ENCODE assay signal across 1 cellular context in the genomic region with DNA sequence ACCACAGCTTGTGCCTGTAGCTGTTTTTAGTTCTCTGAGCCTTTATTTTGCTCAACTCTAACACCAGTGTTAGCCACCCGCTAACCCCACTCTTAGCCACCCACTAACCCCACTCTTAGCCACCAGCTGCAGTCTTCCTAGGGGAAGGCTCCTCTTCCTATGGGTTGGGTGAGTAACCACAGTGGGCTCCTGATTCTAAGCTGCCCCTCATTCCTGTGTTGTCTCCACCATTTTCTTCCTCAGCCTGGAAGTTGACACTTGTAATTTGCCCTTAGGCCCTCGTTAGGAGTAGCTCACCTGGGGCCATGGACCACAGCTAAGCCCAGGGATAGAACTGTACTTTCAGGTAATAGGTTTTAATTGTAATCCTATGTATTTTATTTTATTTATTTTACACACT.
TF ChIP-seq lines count a peak whose summit lies in the region.

No MANE protein-coding gene starts in this region.

TF ChIP-seq in GM23338, 12 proteins besides CTCF, POLR2A, EP300 and RAD21 (continued from another document):
- TF ChIP-seq POLR2AphosphoS5 (IDR thresholded peaks at IDR 0.05; ENCODE audit: low read depth) (no peak), CREB1 (CRISPR knock-in tag; IDR thresholded peaks at IDR 0.05; ENCODE audit: low read depth) (no peak), JUNB (IDR thresholded peaks at IDR 0.05; ENCODE audit: unreplicated experiment) (no peak), STAT1 (IDR thresholded peaks at IDR 0.05; ENCODE audit: unreplicated experiment) (no peak), ZNF114 (CRISPR knock-in tag; IDR thresholded peaks at IDR 0.05) (no peak), ETS1 (IDR thresholded peaks at IDR 0.05) (no peak), NANOG (IDR thresholded peaks at IDR 0.05; ENCODE audit: borderline replicate concordance) (no peak), EZH2phosphoT487 (IDR thresholded peaks at IDR 0.05; ENCODE audit: unreplicated experiment) (no peak)
- TF ChIP-seq, protein P1, sequence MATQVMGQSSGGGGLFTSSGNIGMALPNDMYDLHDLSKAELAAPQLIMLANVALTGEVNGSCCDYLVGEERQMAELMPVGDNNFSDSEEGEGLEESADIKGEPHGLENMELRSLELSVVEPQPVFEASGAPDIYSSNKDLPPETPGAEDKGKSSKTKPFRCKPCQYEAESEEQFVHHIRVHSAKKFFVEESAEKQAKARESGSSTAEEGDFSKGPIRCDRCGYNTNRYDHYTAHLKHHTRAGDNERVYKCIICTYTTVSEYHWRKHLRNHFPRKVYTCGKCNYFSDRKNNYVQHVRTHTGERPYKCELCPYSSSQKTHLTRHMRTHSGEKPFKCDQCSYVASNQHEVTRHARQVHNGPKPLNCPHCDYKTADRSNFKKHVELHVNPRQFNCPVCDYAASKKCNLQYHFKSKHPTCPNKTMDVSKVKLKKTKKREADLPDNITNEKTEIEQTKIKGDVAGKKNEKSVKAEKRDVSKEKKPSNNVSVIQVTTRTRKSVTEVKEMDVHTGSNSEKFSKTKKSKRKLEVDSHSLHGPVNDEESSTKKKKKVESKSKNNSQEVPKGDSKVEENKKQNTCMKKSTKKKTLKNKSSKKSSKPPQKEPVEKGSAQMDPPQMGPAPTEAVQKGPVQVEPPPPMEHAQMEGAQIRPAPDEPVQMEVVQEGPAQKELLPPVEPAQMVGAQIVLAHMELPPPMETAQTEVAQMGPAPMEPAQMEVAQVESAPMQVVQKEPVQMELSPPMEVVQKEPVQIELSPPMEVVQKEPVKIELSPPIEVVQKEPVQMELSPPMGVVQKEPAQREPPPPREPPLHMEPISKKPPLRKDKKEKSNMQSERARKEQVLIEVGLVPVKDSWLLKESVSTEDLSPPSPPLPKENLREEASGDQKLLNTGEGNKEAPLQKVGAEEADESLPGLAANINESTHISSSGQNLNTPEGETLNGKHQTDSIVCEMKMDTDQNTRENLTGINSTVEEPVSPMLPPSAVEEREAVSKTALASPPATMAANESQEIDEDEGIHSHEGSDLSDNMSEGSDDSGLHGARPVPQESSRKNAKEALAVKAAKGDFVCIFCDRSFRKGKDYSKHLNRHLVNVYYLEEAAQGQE (IDR thresholded peaks at IDR 0.05; ENCODE audit: unreplicated experiment): no peak
